In the genomic region with DNA sequence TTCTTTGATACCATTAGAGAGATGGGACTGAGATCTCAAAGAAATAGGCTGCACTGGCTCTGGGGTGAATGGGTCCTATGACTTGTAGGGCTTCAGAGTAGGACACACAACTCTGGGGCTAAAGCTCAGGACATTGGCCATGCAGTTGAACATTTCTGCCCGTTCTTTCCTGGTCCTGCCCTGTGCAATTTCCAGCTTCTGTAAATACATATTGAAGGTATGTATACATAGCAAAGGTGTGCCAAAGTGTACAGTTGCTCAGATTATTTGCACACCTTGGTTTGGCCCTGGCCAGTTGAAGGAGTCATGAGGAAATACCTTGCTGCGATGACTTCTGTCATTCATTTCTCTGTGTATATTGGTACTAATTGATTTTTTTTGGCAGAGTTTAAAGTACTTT, we compare ENCODE assay signal across 20 cellular contexts. TPM values are rescaled to one million over a fixed set of nuclear protein-coding genes. Genes with fewer than 3 reads are reported as not detected.
A peak's percentile ranks its signal among the peaks of the same experiment; 100 is the strongest.
DNase-seq lines count a peak whose midpoint lies in the region; ATAC-seq, FAIRE-seq and TF ChIP-seq lines count a peak whose summit lies in the region.
"Had no signal": no experiment of that assay in that cellular context is flagged by ENCODE, and none has a peak within 500 bp of the region (broad histone marks: within the 10 kb centered on the region; RNA-seq: fewer than 3 reads in every experiment).

No MANE protein-coding gene starts in this region.

- no peak for TF ChIP-seq EP300 in A549 (IDR thresholded peaks at IDR 0.05)

- H3K9me3 ChIP-seq in A549 (no peaks in the 10 kb centered on the region), colonic mucosa (no peaks in the 10 kb centered on the region), spleen (peaks cover 0 to 20% (median 10%) of the 10 kb centered on the region in 8 donors)
- H3K9me3 ChIP-seq: Caco-2 had no signal

- peak overlapping the region; percentile 34 for H3K4me2 ChIP-seq in A549

- WGBS in A549 (ENCODE audit: missing lambda C conversion rate): 38% methylated on average over 2 of the region's 2 CpGs
- WGBS in spleen, 5 donors: 72 to 88% (median 81%) methylated on average over 2 of the region's 2 CpGs

- H3K4me3 ChIP-seq in A549 (no peak overlapping the region), HL-60 (replicated peaks; ENCODE audit: insufficient read depth, low read length) (no peak overlapping the region), colonic mucosa (no peak overlapping the region), spleen (peak overlapping the region in 1 of 8 donors; percentile 36)

- POLR2A ChIA-PET in A549 (lab: Yijun Ruan, JAX): interaction anchor here (0.7 kb wide), 1 partner anchor 50 kb away, joined by 3 read pairs; no protein-coding TSS in a partner anchor

- peak overlapping the region in 1 of 2 experiments; percentile 56; a peak in 1 of 6 replicates for H3K27ac ChIP-seq in A549
- H3K27ac ChIP-seq in HL-60 (replicated peaks): peak overlapping the region; percentile 85
- no peak overlapping the region for H3K27ac ChIP-seq in colonic mucosa
- H3K27ac ChIP-seq in spleen: peak overlapping the region in 7 of 8 donors; percentile 62 to 91 (median 73)

- H3K4me1 ChIP-seq in A549 (peaks cover 23% of the 10 kb centered on the region), colonic mucosa (no peaks in the 10 kb centered on the region), spleen (peaks cover 0 to 8% (median 0%) of the 10 kb centered on the region in 6 donors)

- DNase-seq in A549 (ENCODE audit: low read depth in 1 of 2, low spot score in 1 of 2) (peak in 1 of 2 experiments; percentile 12), HL-60 (ENCODE audit: low read depth in 1 of 2, low spot score in 1 of 2) (no peak), colonic mucosa (peak; percentile 68), spleen (no peak), NCI-H2227 (lab: John Stamatoyannopoulos, UW; ENCODE audit: unreplicated experiment) (no peak), retina (no peak)
- DNase-seq: Caco-2; CD8-positive, alpha-beta memory T cell; DND-41; GDM1; HFFc6 had no signal

- TF ChIP-seq RAD21 in A549 (conservative IDR thresholded peaks at IDR 0.05 in 1 of 2, IDR thresholded peaks at IDR 0.05 in 1 of 2): no peak

- TF ChIP-seq CTCF in A549 (IDR thresholded peaks at IDR 0.05): no peak
- TF ChIP-seq CTCF in HL-60 (IDR thresholded peaks at IDR 0.05; ENCODE audit: insufficient read depth, low read length): no peak
- TF ChIP-seq CTCF in colonic mucosa (IDR thresholded peaks at IDR 0.05): no peak
- TF ChIP-seq CTCF in spleen (IDR thresholded peaks at IDR 0.05 in 8 of 11, conservative IDR thresholded peaks at IDR 0.05 in 3 of 11): no peak

- CTCF ChIA-PET in A549 (lab: Yijun Ruan, JAX): no interaction called here

- H3K36me3 ChIP-seq in colonic mucosa (no peaks in the 10 kb centered on the region), spleen (no peaks in the 10 kb centered on the region)

- no peak for FAIRE-seq in A549 (lab: Jason Lieb, UNC)
- FAIRE-seq: GM12892 had no signal

- no peak for TF ChIP-seq POLR2A in A549 (IDR thresholded peaks at IDR 0.05; ENCODE audit: low read length)
- no peak for TF ChIP-seq POLR2A in spleen (IDR thresholded peaks at IDR 0.05)

- ATAC-seq in A549 (peak in 1 of 2 experiments; percentile 36; a peak in 1 of 6 replicates), HG03025 (IDR thresholded peaks at IDR 0.05; ENCODE audit: low FRiP score, unreplicated experiment) (no peak), HG03378 (IDR thresholded peaks at IDR 0.05; ENCODE audit: unreplicated experiment) (no peak)

- no peaks in the 10 kb centered on the region for H3K27me3 ChIP-seq in HL-60 (ENCODE audit: insufficient read depth, poor library complexity, severe bottlenecking)
- no peaks in the 10 kb centered on the region for H3K27me3 ChIP-seq in colonic mucosa
- H3K27me3 ChIP-seq in spleen (replicated peaks in 1 of 7): no peaks in the 10 kb centered on the region

- H3K9ac ChIP-seq in colonic mucosa (ENCODE audit: low read depth in 2 of 2, low read length in 2 of 2): no peak overlapping the region

- intact Hi-C loops in colonic mucosa (cut with DNase I): no loop called here
- intact Hi-C loops in spleen (cut with DNase I; ENCODE audit: low total_unique reads): no loop called here

TF ChIP-seq in A549, 52 proteins besides CTCF, POLR2A, EP300 and RAD21:
- no peak for TF ChIP-seq HOXB5 (CRISPR knock-in tag; IDR thresholded peaks at IDR 0.05)
- no peak for TF ChIP-seq HOXA7 (CRISPR knock-in tag; IDR thresholded peaks at IDR 0.05)
- TF ChIP-seq RFX5 (IDR thresholded peaks at IDR 0.05): no peak
- TF ChIP-seq SREBF2 (IDR thresholded peaks at IDR 0.05): no peak
- TF ChIP-seq MAZ (IDR thresholded peaks at IDR 0.05; ENCODE audit: borderline replicate concordance, low read depth, low read length): no peak
- no peak for TF ChIP-seq SMC3 (IDR thresholded peaks at IDR 0.05)
- TF ChIP-seq, protein P1, sequence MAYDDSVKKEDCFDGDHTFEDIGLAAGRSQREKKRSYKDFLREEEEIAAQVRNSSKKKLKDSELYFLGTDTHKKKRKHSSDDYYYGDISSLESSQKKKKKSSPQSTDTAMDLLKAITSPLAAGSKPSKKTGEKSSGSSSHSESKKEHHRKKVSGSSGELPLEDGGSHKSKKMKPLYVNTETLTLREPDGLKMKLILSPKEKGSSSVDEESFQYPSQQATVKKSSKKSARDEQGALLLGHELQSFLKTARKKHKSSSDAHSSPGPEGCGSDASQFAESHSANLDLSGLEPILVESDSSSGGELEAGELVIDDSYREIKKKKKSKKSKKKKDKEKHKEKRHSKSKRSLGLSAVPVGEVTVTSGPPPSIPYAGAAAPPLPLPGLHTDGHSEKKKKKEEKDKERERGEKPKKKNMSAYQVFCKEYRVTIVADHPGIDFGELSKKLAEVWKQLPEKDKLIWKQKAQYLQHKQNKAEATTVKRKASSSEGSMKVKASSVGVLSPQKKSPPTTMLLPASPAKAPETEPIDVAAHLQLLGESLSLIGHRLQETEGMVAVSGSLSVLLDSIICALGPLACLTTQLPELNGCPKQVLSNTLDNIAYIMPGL (CRISPR knock-in tag; IDR thresholded peaks at IDR 0.05; ENCODE audit: borderline replicate concordance): no peak

RNA-seq across cellular contexts. Expression of a gene that starts 52.8 kb away (rescaled TPM):
- polyA plus RNA-seq in A549 (2011; rRNA removed): not detected in 2 replicates
- not detected in 2 replicates for polyA plus RNA-seq in A549 (2012; cell fraction: cytosol; rRNA removed)
- not detected in 2 replicates for polyA plus RNA-seq in A549 (2012; cell fraction: nucleus; rRNA removed)
- not detected in 3 replicates for polyA plus RNA-seq in A549 (2017; fragmentation: RNase III; extraction: RNeasy Plus Mini Kit Qiagen cat#74134 plus additional on column Dnase treatment)
- polyA minus RNA-seq in A549 (2011; rRNA and poly(A)+ RNA removed): not detected in 2 replicates
- total RNA-seq in colonic mucosa: not detected
- not detected for total RNA-seq in spleen
- polyA plus RNA-seq in spleen: not detected
- total RNA-seq: A172; Caco-2; CD8-positive, alpha-beta memory T cell; H4; HFFc6; HT-29 had no signal
- polyA plus RNA-seq: AG04450; BJ; CD8-positive, alpha-beta memory T cell; IgD-negative memory B cell had no signal
